In the genomic region with DNA sequence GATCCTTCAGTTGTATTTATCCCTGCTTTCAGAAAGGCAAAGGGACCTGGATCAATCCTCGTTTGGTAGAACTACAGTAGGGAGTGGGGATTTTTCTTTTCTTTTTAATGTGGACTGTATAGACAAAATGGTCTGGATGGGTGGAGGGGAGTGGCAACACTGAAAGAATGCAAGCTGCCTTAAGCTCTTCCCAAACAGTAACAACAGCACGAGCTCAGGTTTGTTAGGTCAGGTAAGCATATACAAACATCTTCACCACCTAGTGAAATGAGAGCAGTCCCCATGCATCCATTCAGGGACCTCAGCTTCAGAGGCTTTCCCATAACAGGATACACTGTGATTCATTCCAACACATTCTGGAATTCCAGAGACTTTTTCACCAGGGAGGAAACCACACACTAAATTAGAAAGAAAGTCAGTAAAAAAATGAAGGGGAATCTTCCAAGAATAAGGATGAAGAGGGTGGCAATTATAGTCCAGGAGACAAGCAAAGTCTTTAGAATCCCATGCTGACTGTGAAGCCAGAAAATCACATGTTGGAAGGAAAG, we compare ENCODE assay signal across 21 cellular contexts. TPM values are rescaled to one million over a fixed set of nuclear protein-coding genes. Genes with fewer than 3 reads are reported as not detected.
DNase-seq lines count a peak whose midpoint lies in the region; ATAC-seq, FAIRE-seq and TF ChIP-seq lines count a peak whose summit lies in the region.
"Had no signal": no experiment of that assay in that cellular context is flagged by ENCODE, and none has a peak within 500 bp of the region (broad histone marks: within the 10 kb centered on the region; RNA-seq: fewer than 3 reads in every experiment).

No MANE protein-coding gene starts in this region.

- in situ Hi-C loops in GM23248 (cut with MboI): no loop called here

- H3K4me2 ChIP-seq in A549 (peak overlapping the region; percentile 31; the same call in 2 of the 3 replicates), GM23248 (ENCODE audit: unreplicated experiment) (peak overlapping the region; percentile 34), astrocyte (ENCODE audit: low read length) (peak overlapping the region; percentile 62)

- intact Hi-C loops in colonic mucosa (cut with DNase I): no loop called here

- TF ChIP-seq CTCF in A549 (IDR thresholded peaks at IDR 0.05) (no peak), astrocyte (IDR thresholded peaks at IDR 0.05; ENCODE audit: insufficient read depth, low read depth, low read length) (no peak), progenitor cell of endocrine pancreas (IDR thresholded peaks at IDR 0.05; ENCODE audit: unreplicated experiment) (no peak), colonic mucosa (IDR thresholded peaks at IDR 0.05) (no peak)

- H3K79me2 ChIP-seq in GM23248 (ENCODE audit: insufficient read depth) (no peaks in the 10 kb centered on the region), astrocyte (ENCODE audit: insufficient read depth, low read length) (no peaks in the 10 kb centered on the region)

- H3K4me3 ChIP-seq in A549: no peak overlapping the region
- 0 out of 2 replicates have a peak overlapping the region, but pooled peaks have one; percentile 0 for H3K4me3 ChIP-seq in GM23248
- H3K4me3 ChIP-seq in astrocyte (ENCODE audit: insufficient read depth, low read depth, low read length): no peak overlapping the region
- H3K4me3 ChIP-seq in colonic mucosa: no peak overlapping the region
- H3K4me3 ChIP-seq: esophagus squamous epithelium, GM12878, stomach, upper lobe of left lung had no signal

- H3K4me1 Mint-ChIP-seq in astrocyte (ENCODE audit: low read depth, unreplicated experiment) (peaks cover 48% of the 10 kb centered on the region), progenitor cell of endocrine pancreas (ENCODE audit: low read depth) (peaks cover 8% of the 10 kb centered on the region)
- H3K4me1 Mint-ChIP-seq: brain had no signal

- H3K36me3 ChIP-seq in GM23248 (ENCODE audit: low read depth): no peaks in the 10 kb centered on the region
- no peaks in the 10 kb centered on the region for H3K36me3 ChIP-seq in astrocyte (ENCODE audit: insufficient read depth, low read length)
- no peaks in the 10 kb centered on the region for H3K36me3 ChIP-seq in colonic mucosa
- H3K36me3 ChIP-seq: esophagus squamous epithelium, neutrophil, stomach, upper lobe of left lung had no signal

- H3K9me2 ChIP-seq in GM23248 (ENCODE audit: insufficient read depth): no peaks in the 10 kb centered on the region

- no peak for TF ChIP-seq EP300 in A549 (IDR thresholded peaks at IDR 0.05)

- H2AFZ ChIP-seq in GM23248: no peak overlapping the region; the same call in 1 of the 2 replicates
- peak overlapping the region; percentile 30 for H2AFZ ChIP-seq in astrocyte (ENCODE audit: low read depth, low read length)

- no peak for TF ChIP-seq RAD21 in A549 (conservative IDR thresholded peaks at IDR 0.05 in 1 of 2, IDR thresholded peaks at IDR 0.05 in 1 of 2)

- H3F3A ChIP-seq in GM23248 (ENCODE audit: insufficient read depth): peaks cover 43% of the 10 kb centered on the region

- H3K9ac ChIP-seq in GM23248 (no peak overlapping the region), astrocyte (ENCODE audit: low read length) (no peak overlapping the region), colonic mucosa (ENCODE audit: low read depth in 2 of 2, low read length in 2 of 2) (no peak overlapping the region)

- POLR2A ChIA-PET in A549 (lab: Yijun Ruan, JAX): interaction anchor here (1.0 to 1.1 kb wide), 2 partner anchors 49 to 50 kb away, joined by 3 read pairs; a partner anchor contains a TSS

- no peaks in the 10 kb centered on the region for H3K9me3 ChIP-seq in A549
- no peaks in the 10 kb centered on the region for H3K9me3 ChIP-seq in GM23248 (ENCODE audit: low read depth)
- H3K9me3 ChIP-seq in astrocyte (ENCODE audit: insufficient read depth, low read depth, low read length): no peaks in the 10 kb centered on the region
- H3K9me3 ChIP-seq in colonic mucosa: no peaks in the 10 kb centered on the region
- H3K9me3 ChIP-seq: esophagus squamous epithelium, neutrophil, stomach, upper lobe of left lung had no signal

- peaks cover 78% of the 10 kb centered on the region for H3K4me1 ChIP-seq in A549
- peaks cover 52% of the 10 kb centered on the region for H3K4me1 ChIP-seq in GM23248 (ENCODE audit: insufficient read depth)
- H3K4me1 ChIP-seq in astrocyte (ENCODE audit: insufficient read depth, low read length): peaks cover 50% of the 10 kb centered on the region
- H3K4me1 ChIP-seq in colonic mucosa: no peaks in the 10 kb centered on the region

- no peaks in the 10 kb centered on the region for H3K36me3 Mint-ChIP-seq in astrocyte (ENCODE audit: low read depth, unreplicated experiment)
- H3K36me3 Mint-ChIP-seq in progenitor cell of endocrine pancreas (ENCODE audit: insufficient read depth): no peaks in the 10 kb centered on the region
- H3K36me3 Mint-ChIP-seq: brain; CD8-positive, alpha-beta T cell had no signal

- no peak overlapping the region for H3K27ac Mint-ChIP-seq in astrocyte (ENCODE audit: unreplicated experiment)
- H3K27ac Mint-ChIP-seq in progenitor cell of endocrine pancreas: no peak overlapping the region
- H3K27ac Mint-ChIP-seq: activated CD4-positive, alpha-beta T cell treated with anti-CD3 and anti-CD28 coated beads, Interleukin-2, amount 10 ng/mL, durations not matched to agents 24 days and 14 days; brain; CD8-positive, alpha-beta T cell had no signal

- H3K27me3 Mint-ChIP-seq in astrocyte (ENCODE audit: low read depth, unreplicated experiment) (no peaks in the 10 kb centered on the region), progenitor cell of endocrine pancreas (peaks cover 8% of the 10 kb centered on the region)

- peak overlapping the region; percentile 46 to 64 for H3K27ac ChIP-seq in A549
- H3K27ac ChIP-seq in GM23248: peak overlapping the region; percentile 11; the same call in 1 of the 2 replicates
- peak overlapping the region; percentile 21 for H3K27ac ChIP-seq in astrocyte (ENCODE audit: low read depth, low read length)
- no peak overlapping the region for H3K27ac ChIP-seq in colonic mucosa
- H3K27ac ChIP-seq: esophagus squamous epithelium, HL-60, neutrophil, stomach, upper lobe of left lung had no signal

- H4K20me1 ChIP-seq in GM23248 (ENCODE audit: insufficient read depth) (no peaks in the 10 kb centered on the region), astrocyte (ENCODE audit: insufficient read depth, low read length) (no peaks in the 10 kb centered on the region)

- H3K9me3 Mint-ChIP-seq in astrocyte (ENCODE audit: unreplicated experiment) (no peaks in the 10 kb centered on the region), progenitor cell of endocrine pancreas (ENCODE audit: low read depth) (no peaks in the 10 kb centered on the region)
- H3K9me3 Mint-ChIP-seq: activated CD4-positive, alpha-beta T cell treated with anti-CD3 and anti-CD28 coated beads, Interleukin-2, amount 10 ng/mL, durations not matched to agents 24 days and 14 days; brain; CD8-positive, alpha-beta T cell had no signal

- H3K4me3 Mint-ChIP-seq in astrocyte (ENCODE audit: unreplicated experiment): no peak overlapping the region
- H3K4me3 Mint-ChIP-seq in progenitor cell of endocrine pancreas (ENCODE audit: low read depth): no peak overlapping the region
- H3K4me3 Mint-ChIP-seq: activated CD4-positive, alpha-beta T cell treated with anti-CD3 and anti-CD28 coated beads, Interleukin-2, amount 10 ng/mL, durations not matched to agents 24 days and 14 days; brain; CD8-positive, alpha-beta T cell had no signal

- 21% methylated on average over 2 of the region's 2 CpGs for WGBS in A549 (ENCODE audit: missing lambda C conversion rate)
- 23 to 39% methylated on average over 2 of the region's 2 CpGs for WGBS in GM23248 (ENCODE audit: low coverage in 1 of 2, low lambda C conversion rate in 2 of 2, missing lambda C conversion rate in 2 of 2), 2 experiments

- ATAC-seq in A549: no peak
- no peak for ATAC-seq in GM18505 (IDR thresholded peaks at IDR 0.05; ENCODE audit: unreplicated experiment)
- ATAC-seq: CD8-positive, alpha-beta T cell; GM12878; right cardiac atrium had no signal

- CTCF ChIA-PET in A549 (lab: Yijun Ruan, JAX): interaction anchor here (0.9 to 2.0 kb wide), 6 partner anchors 13 to 49 kb away, joined by 3 to 6 read pairs (median 4); no protein-coding TSS in a partner anchor

- no peak for DNase-seq in A549 (ENCODE audit: low read depth in 1 of 2, low spot score in 1 of 2)
- DNase-seq in GM23248: peak; percentile 53
- peak; percentile 67 for DNase-seq in astrocyte (ENCODE audit: low read depth)
- DNase-seq in foreskin melanocyte: peak; percentile 23
- no peak for DNase-seq in progenitor cell of endocrine pancreas (ENCODE audit: low spot score, unreplicated experiment)
- DNase-seq in urothelium cell line (ENCODE audit: low spot score): no peak
- no peak for DNase-seq in colonic mucosa
- DNase-seq: activated CD4-positive, alpha-beta T cell treated with anti-CD3 and anti-CD28 coated beads, Interleukin-2, amount 10 ng/mL, durations not matched to agents 24 days and 14 days; activated naive CD4-positive, alpha-beta T cell; CD8-positive, alpha-beta T cell; esophagus squamous epithelium; hypothalamus; midbrain; right cardiac atrium; stomach; upper lobe of left lung had no signal

- TF ChIP-seq POLR2A in A549 (IDR thresholded peaks at IDR 0.05; ENCODE audit: low read length) (no peak), GM18505 (IDR thresholded peaks at IDR 0.05; ENCODE audit: borderline replicate concordance, extremely low read depth, insufficient read depth, insufficient read length) (no peak)

- FAIRE-seq in A549 (lab: Jason Lieb, UNC): no peak
- FAIRE-seq in astrocyte (lab: Jason Lieb, UNC): peak; percentile 29
- FAIRE-seq in urothelium cell line (lab: Jason Lieb, UNC): no peak
- FAIRE-seq: GM12878 had no signal

- H3K27me3 ChIP-seq in GM23248 (replicated peaks; ENCODE audit: insufficient read depth) (no peaks in the 10 kb centered on the region), astrocyte (ENCODE audit: insufficient read depth, low read length) (no peaks in the 10 kb centered on the region), colonic mucosa (no peaks in the 10 kb centered on the region)
- H3K27me3 ChIP-seq: neutrophil, stomach, upper lobe of left lung had no signal

TF ChIP-seq in A549, 52 proteins besides CTCF, POLR2A, EP300 and RAD21 (continues in another document):
- TF ChIP-seq JUN (IDR thresholded peaks at IDR 0.05): no peak

RNA-seq across cellular contexts. Expression of a gene that starts 50.5 kb away (rescaled TPM):
- polyA plus RNA-seq in A549 (2011; rRNA removed) (439 and 494 TPM in 2 replicates), A549 (2017; fragmentation: RNase III; extraction: RNeasy Plus Mini Kit Qiagen cat#74134 plus additional on column Dnase treatment) (401 to 422 TPM (median 419 TPM) in 3 replicates), GM23248 (2016; fragmentation: Nextera tagmentation; extraction: Ambion mirVana) (365 and 366 TPM in 2 replicates)
- polyA plus RNA-seq in A549 (2012; cell fraction: cytosol; rRNA removed): 110 and 135 TPM in 2 replicates
- 52.0 and 65.2 TPM in 2 replicates for polyA plus RNA-seq in A549 (2012; cell fraction: nucleus; rRNA removed)
- 440 and 450 TPM in 2 replicates for polyA minus RNA-seq in A549 (2011; rRNA and poly(A)+ RNA removed)
- 415 and 596 TPM in 2 replicates for total RNA-seq in GM23248 (2014; rRNA removed; shearing (Covaris generic))
- total RNA-seq in astrocyte (311 and 322 TPM in 2 replicates), progenitor cell of endocrine pancreas (246 and 248 TPM in 2 replicates), colonic mucosa (100 to 1,000 TPM; 253 to 257 TPM)

Comparison
In these comparisons a context has a peak if more than half of its experiments do, and no peak if none do; other contexts are left out.
1. DNase-seq: peak in GM23248 (single experiment), astrocyte (single experiment) and foreskin melanocyte (single experiment); none in A549 (0 of 2), progenitor cell of endocrine pancreas (single experiment), urothelium cell line (single experiment) and colonic mucosa (single experiment).
2. Peak in every context shown above with its lines, with median percentiles within 50 percentile points of each other: H3K4me2 ChIP-seq.